Comparison of ENCODE assay signal across 1 cellular context in genomic region chr12:53379389-53380103, GRCh38.
TF ChIP-seq lines count a peak whose summit lies in the region.

No MANE protein-coding gene starts in this region.

TF ChIP-seq in HepG2, 621 proteins besides CTCF, POLR2A, EP300 and RAD21 (continued from another document and continues in another):
- TF ChIP-seq ZSCAN5A (CRISPR knock-in tag; IDR thresholded peaks at IDR 0.05; ENCODE audit: borderline replicate concordance) (no peak), JUNB (CRISPR knock-in tag; IDR thresholded peaks at IDR 0.05; ENCODE audit: borderline replicate concordance) (no peak), HOXD1 (CRISPR knock-in tag; IDR thresholded peaks at IDR 0.05) (no peak), JDP2 (CRISPR knock-in tag; IDR thresholded peaks at IDR 0.05; ENCODE audit: borderline replicate concordance) (no peak), FOXO4 (CRISPR knock-in tag; conservative IDR thresholded peaks at IDR 0.05) (no peak), CHCHD3 (CRISPR knock-in tag; IDR thresholded peaks at IDR 0.05) (no peak), RBFOX2 (IDR thresholded peaks at IDR 0.05; ENCODE audit: low read depth, low read length) (no peak), ETV5 (CRISPR knock-in tag; IDR thresholded peaks at IDR 0.05; ENCODE audit: borderline replicate concordance) (peak; percentile 49; the same call in 1 of the 2 replicates), MIER3 (CRISPR knock-in tag; IDR thresholded peaks at IDR 0.05; ENCODE audit: borderline replicate concordance) (0 out of 2 replicates have a peak, but pooled peaks have one; percentile 14), RXRB (CRISPR knock-in tag; IDR thresholded peaks at IDR 0.05; ENCODE audit: borderline replicate concordance) (no peak), ZNF142 (CRISPR knock-in tag; IDR thresholded peaks at IDR 0.05) (no peak), ARID5B (CRISPR knock-in tag; IDR thresholded peaks at IDR 0.05) (peak; percentile 4; the same call in 1 of the 2 replicates), FOXC1 (CRISPR knock-in tag; IDR thresholded peaks at IDR 0.05; ENCODE audit: borderline replicate concordance) (peak; percentile 15; the same call in 1 of the 2 replicates), ZNF12 (CRISPR knock-in tag; IDR thresholded peaks at IDR 0.05) (no peak), ZNF597 (CRISPR knock-in tag; IDR thresholded peaks at IDR 0.05) (no peak), EHMT2 (IDR thresholded peaks at IDR 0.05; ENCODE audit: borderline replicate concordance, low read depth, low read length) (peak; percentile 67), ZNF672 (CRISPR knock-in tag; IDR thresholded peaks at IDR 0.05) (no peak), SMC3 (IDR thresholded peaks at IDR 0.05; ENCODE audit: low read length) (no peak), SMAD3 (CRISPR knock-in tag; IDR thresholded peaks at IDR 0.05) (0 out of 2 replicates have a peak, but pooled peaks have one; percentile 36), E2F1 (CRISPR knock-in tag; IDR thresholded peaks at IDR 0.05) (peak; percentile 92), FOXA1 (IDR thresholded peaks at IDR 0.05) (no peak), FOXA1 (CRISPR knock-in tag; IDR thresholded peaks at IDR 0.05) (peak; percentile 4; the same call in 1 of the 2 replicates), ZNF841 (CRISPR knock-in tag; IDR thresholded peaks at IDR 0.05; ENCODE audit: borderline replicate concordance) (no peak), ARID4A (CRISPR knock-in tag; IDR thresholded peaks at IDR 0.05; ENCODE audit: borderline replicate concordance) (no peak), ZNF180 (CRISPR knock-in tag; IDR thresholded peaks at IDR 0.05; ENCODE audit: borderline replicate concordance, low read depth) (no peak), ZNF235 (CRISPR knock-in tag; IDR thresholded peaks at IDR 0.05; ENCODE audit: borderline replicate concordance) (no peak), GMEB1 (CRISPR knock-in tag; IDR thresholded peaks at IDR 0.05; ENCODE audit: borderline replicate concordance) (peak; percentile 56; the same call in 1 of the 2 replicates), ZNF329 (CRISPR knock-in tag; IDR thresholded peaks at IDR 0.05; ENCODE audit: low read depth) (no peak), ZNF20 (CRISPR knock-in tag; IDR thresholded peaks at IDR 0.05) (no peak), SETDB1 (CRISPR knock-in tag; IDR thresholded peaks at IDR 0.05; ENCODE audit: borderline replicate concordance) (no peak), ZBTB34 (CRISPR knock-in tag; IDR thresholded peaks at IDR 0.05) (no peak)
